In the genomic region with DNA sequence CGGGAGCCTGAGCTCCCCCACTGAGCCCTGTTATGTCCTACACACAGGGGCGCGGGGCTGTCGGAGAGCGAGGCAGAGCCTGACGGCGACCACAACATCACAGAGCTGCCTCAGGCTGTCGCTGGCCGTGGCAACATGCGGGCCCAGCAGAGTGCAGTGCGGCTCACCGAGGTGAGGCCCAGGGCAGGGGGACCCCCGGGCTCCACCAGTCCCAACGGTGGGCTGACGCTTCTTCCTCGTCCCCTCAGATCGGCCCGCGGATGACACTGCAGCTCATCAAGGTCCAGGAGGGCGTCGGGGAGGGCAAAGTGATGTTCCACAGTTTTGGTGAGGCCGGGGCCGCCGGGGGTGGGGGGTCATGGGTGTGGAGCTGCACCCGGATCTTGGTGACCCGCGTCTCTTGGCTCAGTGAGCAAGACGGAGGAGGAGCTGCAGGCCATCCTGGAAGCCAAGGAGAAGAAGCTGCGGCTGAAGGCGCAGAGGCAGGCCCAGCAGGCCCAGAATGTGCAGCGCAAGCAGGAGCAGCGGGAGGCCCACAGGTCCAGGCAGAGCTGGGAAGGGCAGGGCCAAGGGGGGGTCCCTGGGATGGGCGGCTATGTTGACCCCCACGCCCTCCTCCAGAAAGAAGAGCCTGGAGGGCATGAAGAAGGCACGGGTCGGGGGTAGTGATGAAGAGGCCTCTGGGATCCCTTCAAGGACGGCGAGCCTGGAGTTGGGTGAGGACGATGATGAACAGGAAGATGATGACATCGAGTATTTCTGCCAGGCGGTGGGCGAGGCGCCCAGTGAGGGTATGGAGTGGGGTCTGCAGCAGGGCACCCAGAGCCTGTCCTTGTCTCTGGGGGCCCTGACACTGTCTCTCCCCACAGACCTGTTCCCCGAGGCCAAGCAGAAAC, we compare ENCODE assay signal across 12 cellular contexts. TPM values are rescaled to one million over a fixed set of nuclear protein-coding genes. Genes with fewer than 3 reads are reported as not detected.
DNase-seq lines count a peak whose midpoint lies in the region; ATAC-seq and TF ChIP-seq lines count a peak whose summit lies in the region.
"Had no signal": no experiment of that assay in that cellular context is flagged by ENCODE, and none has a peak within 500 bp of the region (broad histone marks: within the 10 kb centered on the region; RNA-seq: fewer than 3 reads in every experiment).

No MANE protein-coding gene starts in this region.

- H3K4me3 Mint-ChIP-seq in activated T-cell treated with anti-CD3 and anti-CD28 coated beads, Interleukin-2, amount 50 U/mL, for 4 hours = peak overlapping the region; percentile 60
- peak overlapping the region; percentile 97 for H3K4me3 Mint-ChIP-seq in activated CD8-positive, alpha-beta T cell treated with anti-CD3 and anti-CD28 coated beads for 36 hours

- POLR2A ChIA-PET in activated CD8-positive, alpha-beta T cell treated with anti-CD3 and anti-CD28 coated beads for 36 hours (lab: Charles Lee) = interaction anchor here (1.6 to 27.0 kb wide), 3 partner anchors 4 to 84 kb away, joined by 3 to 521 read pairs (median 521); a partner anchor contains a TSS

- no peak for TF ChIP-seq CTCF in activated CD8-positive, alpha-beta T cell treated with anti-CD3 and anti-CD28 coated beads for 36 hours (IDR thresholded peaks at IDR 0.05)
- no peak for TF ChIP-seq CTCF in spleen (IDR thresholded peaks at IDR 0.05 in 8 of 11, conservative IDR thresholded peaks at IDR 0.05 in 3 of 11)

- 80 to 92% (median 88%) methylated on average over 24 to 44 of the region's 44 CpGs for whole genome bisulfite sequencing in spleen, 5 donors

- CTCF ChIA-PET in activated CD8-positive, alpha-beta T cell treated with anti-CD3 and anti-CD28 coated beads for 36 hours (lab: Charles Lee) = interaction anchor here (0.6 to 5.9 kb wide), 3 partner anchors 13 to 281 kb away, joined by 3 to 43 read pairs (median 3); no protein-coding TSS in a partner anchor

- H3K27me3 Mint-ChIP-seq in activated T-cell treated with anti-CD3 and anti-CD28 coated beads, Interleukin-2, amount 50 U/mL, for 4 hours (ENCODE audit: low read depth) = no peaks in the 10 kb centered on the region
- H3K27me3 Mint-ChIP-seq in activated CD8-positive, alpha-beta T cell treated with anti-CD3 and anti-CD28 coated beads for 36 hours = no peaks in the 10 kb centered on the region

- no peak for DNase-seq in activated T-cell treated with anti-CD3 and anti-CD28 coated beads, Interleukin-2, amount 50 U/mL, for 4 hours
- DNase-seq in activated T-cell treated with anti-CD3 and anti-CD28 coated beads, Interleukin-2, amount 50 U/mL, for 1 hour = no peak
- no peak for DNase-seq in activated CD8-positive, alpha-beta T cell treated with anti-CD3 and anti-CD28 coated beads for 36 hours
- DNase-seq in spleen (no peak), NCI-H2227 treated with DMSO at 0.1 percent for 48 hours (lab: John Stamatoyannopoulos, UW) (no peak)
- DNase-seq: activated CD4-positive, alpha-beta T cell treated with anti-CD3 and anti-CD28 coated beads for 4 hours; head of caudate nucleus; NCI-H1105 treated with DMSO at 0.1 percent for 48 hours; NCI-H69; stimulated activated naive CD4-positive, alpha-beta T cell had no signal

- H3K4me1 Mint-ChIP-seq in activated T-cell treated with anti-CD3 and anti-CD28 coated beads, Interleukin-2, amount 50 U/mL, for 4 hours (ENCODE audit: low read depth) = peaks cover 59% of the 10 kb centered on the region
- peaks cover 59% of the 10 kb centered on the region for H3K4me1 Mint-ChIP-seq in activated CD8-positive, alpha-beta T cell treated with anti-CD3 and anti-CD28 coated beads for 36 hours (ENCODE audit: low read depth)

- no peaks in the 10 kb centered on the region for H3K9me3 ChIP-seq in spleen
- H3K9me3 ChIP-seq: SJSA1 had no signal

- H3K27ac ChIP-seq in spleen = peak overlapping the region in 6 of 8 donors; percentile 2 to 87 (median 67)
- H3K27ac ChIP-seq: SJSA1 had no signal

- no peak for ATAC-seq in activated T-cell treated with anti-CD3 and anti-CD28 coated beads, Interleukin-2, amount 50 U/mL, for 4 hours
- no peak for ATAC-seq in activated CD8-positive, alpha-beta T cell treated with anti-CD3 and anti-CD28 coated beads for 36 hours
- no peak for ATAC-seq in activated CD4-positive, CD25-positive, alpha-beta regulatory T cell treated with anti-CD3 and anti-CD28 coated beads, Interleukin-2, amount 50 U/mL, for 24 hours

- H3K27me3 ChIP-seq in spleen (replicated peaks in 1 of 7) = no peaks in the 10 kb centered on the region
- H3K27me3 ChIP-seq: SJSA1 had no signal

- H3K9me3 Mint-ChIP-seq in activated T-cell treated with anti-CD3 and anti-CD28 coated beads, Interleukin-2, amount 50 U/mL, for 4 hours = no peaks in the 10 kb centered on the region
- H3K9me3 Mint-ChIP-seq in activated CD8-positive, alpha-beta T cell treated with anti-CD3 and anti-CD28 coated beads for 36 hours = no peaks in the 10 kb centered on the region

- no peak for TF ChIP-seq POLR2A in spleen (IDR thresholded peaks at IDR 0.05)

- no peak overlapping the region for H3K4me3 ChIP-seq in spleen
- H3K4me3 ChIP-seq: SJSA1 had no signal

- peak overlapping the region; percentile 97 for H3K27ac Mint-ChIP-seq in activated CD8-positive, alpha-beta T cell treated with anti-CD3 and anti-CD28 coated beads for 36 hours

- peaks cover 37% of the 10 kb centered on the region for H3K36me3 Mint-ChIP-seq in activated T-cell treated with anti-CD3 and anti-CD28 coated beads, Interleukin-2, amount 50 U/mL, for 4 hours (ENCODE audit: insufficient read depth)
- peaks cover 73% of the 10 kb centered on the region for H3K36me3 Mint-ChIP-seq in activated CD8-positive, alpha-beta T cell treated with anti-CD3 and anti-CD28 coated beads for 36 hours (ENCODE audit: low read depth)

- H3K4me1 ChIP-seq in spleen = peaks cover 29 to 99% (median 77%) of the 10 kb centered on the region in 6 donors

- peaks cover 5 to 65% (median 61%) of the 10 kb centered on the region in 6 donors for H3K36me3 ChIP-seq in spleen

- intact Hi-C loops in activated CD8-positive, alpha-beta T cell treated with anti-CD3 and anti-CD28 coated beads for 36 hours (cut with micrococcal nuclease) = no loop called here
- intact Hi-C loops in spleen (cut with DNase I; ENCODE audit: low total_unique reads) = loop anchor here (10.0 kb wide), 1 partner anchor 144 kb away; a partner anchor contains a TSS

RNA-seq across cellular contexts. Expression of a gene that starts 1.2 kb away (rescaled TPM):
- total RNA-seq in activated T-cell treated with anti-CD3 and anti-CD28 coated beads, Interleukin-2, amount 50 U/mL, for 4 hours = 10 to 100 TPM; 74.8 to 87.5 (median 82.6) TPM
- 10 to 100 TPM; 59.0 to 62.1 TPM for total RNA-seq in activated CD8-positive, alpha-beta T cell treated with anti-CD3 and anti-CD28 coated beads for 36 hours
- 10 to 100 TPM; 10.9 to 24.2 (median 18.2) TPM for total RNA-seq in spleen
- 10 to 100 TPM in 2 of 3 donors, 1 to 10 TPM in 1; 7.9 to 18.2 (median 14.7) TPM for polyA plus RNA-seq in spleen

RNA-seq across cellular contexts. Expression of a gene that starts 4.2 kb away (rescaled TPM):
- total RNA-seq in activated T-cell treated with anti-CD3 and anti-CD28 coated beads, Interleukin-2, amount 50 U/mL, for 4 hours = 100 to 1,000 TPM; 479 to 497 (median 489) TPM
- total RNA-seq in activated CD8-positive, alpha-beta T cell treated with anti-CD3 and anti-CD28 coated beads for 36 hours = 100 to 1,000 TPM; 165 to 171 TPM
- 10 to 100 TPM; 26.8 to 52.1 (median 40.9) TPM for total RNA-seq in spleen
- polyA plus RNA-seq in spleen = 10 to 100 TPM; 46.1 to 90.2 (median 60.3) TPM

RNA-seq across cellular contexts. Expression of a gene that starts 7.8 kb away (rescaled TPM):
- total RNA-seq in activated T-cell treated with anti-CD3 and anti-CD28 coated beads, Interleukin-2, amount 50 U/mL, for 4 hours = 10 to 100 TPM in 1 of 3 donors, 1 to 10 TPM in 2; 9.2 to 11.0 (median 9.2) TPM
- total RNA-seq in activated CD8-positive, alpha-beta T cell treated with anti-CD3 and anti-CD28 coated beads for 36 hours = 10 to 100 TPM; 11.8 to 12.0 TPM
- total RNA-seq in spleen = 1 to 10 TPM; 1.4 to 4.8 (median 3.4) TPM
- polyA plus RNA-seq in spleen = 10 to 100 TPM; 10.6 to 18.4 (median 12.6) TPM

RNA-seq across cellular contexts. Expression of a gene that starts 9.4 kb away (rescaled TPM):
- 100 to 1,000 TPM; 503 to 538 (median 523) TPM for total RNA-seq in activated T-cell treated with anti-CD3 and anti-CD28 coated beads, Interleukin-2, amount 50 U/mL, for 4 hours
- 100 to 1,000 TPM; 275 to 286 TPM for total RNA-seq in activated CD8-positive, alpha-beta T cell treated with anti-CD3 and anti-CD28 coated beads for 36 hours
- total RNA-seq in spleen = 100 to 1,000 TPM; 165 to 209 (median 194) TPM
- 100 to 1,000 TPM; 200 to 262 (median 213) TPM for polyA plus RNA-seq in spleen

RNA-seq across cellular contexts. Expression of a gene that starts 24.2 kb away (rescaled TPM):
- 10 to 100 TPM; 20.1 to 26.8 (median 26.2) TPM for total RNA-seq in activated T-cell treated with anti-CD3 and anti-CD28 coated beads, Interleukin-2, amount 50 U/mL, for 4 hours
- 10 to 100 TPM; 45.6 to 49.5 TPM for total RNA-seq in activated CD8-positive, alpha-beta T cell treated with anti-CD3 and anti-CD28 coated beads for 36 hours
- 10 to 100 TPM; 52.2 to 65.6 (median 57.8) TPM for total RNA-seq in spleen
- polyA plus RNA-seq in spleen = 10 to 100 TPM; 33.0 to 55.8 (median 42.6) TPM
